ENCODE assay signal across 8 cellular contexts in genomic region chr16:75471723-75472634, GRCh38. TPM values are rescaled to one million over a fixed set of nuclear protein-coding genes. Genes with fewer than 3 reads are reported as not detected.
DNase-seq lines count a peak whose midpoint lies in the region; ATAC-seq and TF ChIP-seq lines count a peak whose summit lies in the region.

No MANE protein-coding gene starts in this region.

- H3K36me3 Mint-ChIP-seq in CD4-positive, alpha-beta memory T cell, result no peaks in the 10 kb centered on the region

- H3K4me1 ChIP-seq in CD4-positive, alpha-beta memory T cell (ENCODE audit: insufficient read depth, low read length), result no peaks in the 10 kb centered on the region
- no peaks in the 10 kb centered on the region for H3K4me1 ChIP-seq in gastroesophageal sphincter

- CTCF ChIA-PET in CD4-positive, alpha-beta memory T cell (lab: Charles Lee; ENCODE audit: partially characterized antibody), result interaction anchor here (0.7 to 5.2 kb wide), 23 partner anchors 10 to 298 kb away, joined by 3 to 104 read pairs (median 4); partner anchors contain the start of genes CFDP1, KARS1, TERF2IP and TMEM231

- no peak for TF ChIP-seq EP300 in gastroesophageal sphincter (IDR thresholded peaks at IDR 0.05)

- peak in 3 of 4 experiments; percentile 79 to 83 (median 81) for TF ChIP-seq CTCF in gastroesophageal sphincter (IDR thresholded peaks at IDR 0.05)

- DNase-seq in CD4-positive, alpha-beta memory T cell, result peak in 4 of 5 donors; percentile 36 to 51 (median 48)
- DNase-seq in NCI-H345 (lab: John Stamatoyannopoulos, UW) (peak; percentile 64), nucleus accumbens (lab: John Stamatoyannopoulos, UW) (peak in 48 of 56 donors; percentile 4 to 79 (median 46))
- peak; percentile 38 to 39 for DNase-seq in activated T-cell treated with anti-CD3 and anti-CD28 coated beads, Interleukin-2, amount 50 U/mL, for 48 hours
- DNase-seq in effector CD8-positive, alpha-beta T cell (lab: John Stamatoyannopoulos, UW), result no peak

- no peak overlapping the region for H3K4me3 ChIP-seq in CD4-positive, alpha-beta memory T cell (ENCODE audit: low read length in 2 of 2)
- no peak overlapping the region for H3K4me3 ChIP-seq in gastroesophageal sphincter

- H3K36me3 ChIP-seq in CD4-positive, alpha-beta memory T cell (ENCODE audit: insufficient read depth, low read length), result no peaks in the 10 kb centered on the region
- no peaks in the 10 kb centered on the region for H3K36me3 ChIP-seq in gastroesophageal sphincter

- H3K27me3 Mint-ChIP-seq in CD4-positive, alpha-beta memory T cell, result no peaks in the 10 kb centered on the region

- POLR2A ChIA-PET in CD4-positive, alpha-beta memory T cell (lab: Charles Lee; ENCODE audit: partially characterized antibody), result interaction anchor here (1.8 kb wide), 1 partner anchor 292 kb away, joined by 5 read pairs; no protein-coding TSS in a partner anchor

- ATAC-seq in GM18858 (IDR thresholded peaks at IDR 0.05; ENCODE audit: unreplicated experiment), result peak; percentile 68
- peak; percentile 73 for ATAC-seq in HG03135 (IDR thresholded peaks at IDR 0.05; ENCODE audit: unreplicated experiment)
- peak; percentile 92 for ATAC-seq in gastroesophageal sphincter

- H3K4me1 Mint-ChIP-seq in CD4-positive, alpha-beta memory T cell, result peaks cover 0 to 4% (median 3%) of the 10 kb centered on the region in 4 donors

- H3K9me3 Mint-ChIP-seq in CD4-positive, alpha-beta memory T cell, result no peaks in the 10 kb centered on the region

- no peaks in the 10 kb centered on the region for H3K9me3 ChIP-seq in CD4-positive, alpha-beta memory T cell (ENCODE audit: control insufficient read depth in 1 of 2, low read length in 2 of 2)
- no peaks in the 10 kb centered on the region for H3K9me3 ChIP-seq in gastroesophageal sphincter

- TF ChIP-seq POLR2A in gastroesophageal sphincter (IDR thresholded peaks at IDR 0.05), result no peak

- peak overlapping the region in 3 of 7 donors; percentile 26 to 58 (median 56) for H3K27ac Mint-ChIP-seq in CD4-positive, alpha-beta memory T cell

- H3K27me3 ChIP-seq in CD4-positive, alpha-beta memory T cell (ENCODE audit: insufficient read depth, low read length), result no peaks in the 10 kb centered on the region
- no peaks in the 10 kb centered on the region for H3K27me3 ChIP-seq in gastroesophageal sphincter

- intact Hi-C loops in CD4-positive, alpha-beta memory T cell (cut with micrococcal nuclease), result no loop called here

- no peak overlapping the region for H3K4me3 Mint-ChIP-seq in CD4-positive, alpha-beta memory T cell

- WGBS in gastroesophageal sphincter (ENCODE audit: low coverage in 1 of 2), 2 donors, result 13 to 30% methylated on average over 6 to 9 of the region's 10 CpGs

- H3K27ac ChIP-seq in CD4-positive, alpha-beta memory T cell (ENCODE audit: low read depth, low read length), result no peak overlapping the region
- no peak overlapping the region for H3K27ac ChIP-seq in gastroesophageal sphincter

RNA-seq across cellular contexts. Expression of gene TMEM170A, which starts 7.5 kb away (rescaled TPM):
- total RNA-seq in CD4-positive, alpha-beta memory T cell, result 10 to 100 TPM; 50.7 to 54.3 TPM
- polyA plus RNA-seq in CD4-positive, alpha-beta memory T cell, result 10 to 100 TPM; 40.6 to 44.1 TPM
- 10 to 100 TPM in 3 of 4 donors, 1 to 10 TPM in 1; 9.8 to 21.8 (median 13.8) TPM for total RNA-seq in gastroesophageal sphincter

RNA-seq across cellular contexts. Expression of gene CHST6, which starts 23.3 kb away (rescaled TPM):
- under 1 TPM in 1 of 2 experiments, not detected in 1; 0.06 TPM for total RNA-seq in CD4-positive, alpha-beta memory T cell
- not detected for polyA plus RNA-seq in CD4-positive, alpha-beta memory T cell
- total RNA-seq in gastroesophageal sphincter, result 1 to 10 TPM in 2 of 4 donors, under 1 TPM in 2; 0.62 to 3.2 (median 1.6) TPM

RNA-seq across cellular contexts. Expression of gene CFDP1, which starts 38.7 kb away (rescaled TPM):
- total RNA-seq in CD4-positive, alpha-beta memory T cell, result 10 to 100 TPM; 41.8 to 42.4 TPM
- polyA plus RNA-seq in CD4-positive, alpha-beta memory T cell, result 10 to 100 TPM; 37.1 to 42.0 TPM
- total RNA-seq in gastroesophageal sphincter, result 10 to 100 TPM; 45.1 to 70.0 (median 50.0) TPM
